ENCODE assay signal across 8 cellular contexts in the genomic region with DNA sequence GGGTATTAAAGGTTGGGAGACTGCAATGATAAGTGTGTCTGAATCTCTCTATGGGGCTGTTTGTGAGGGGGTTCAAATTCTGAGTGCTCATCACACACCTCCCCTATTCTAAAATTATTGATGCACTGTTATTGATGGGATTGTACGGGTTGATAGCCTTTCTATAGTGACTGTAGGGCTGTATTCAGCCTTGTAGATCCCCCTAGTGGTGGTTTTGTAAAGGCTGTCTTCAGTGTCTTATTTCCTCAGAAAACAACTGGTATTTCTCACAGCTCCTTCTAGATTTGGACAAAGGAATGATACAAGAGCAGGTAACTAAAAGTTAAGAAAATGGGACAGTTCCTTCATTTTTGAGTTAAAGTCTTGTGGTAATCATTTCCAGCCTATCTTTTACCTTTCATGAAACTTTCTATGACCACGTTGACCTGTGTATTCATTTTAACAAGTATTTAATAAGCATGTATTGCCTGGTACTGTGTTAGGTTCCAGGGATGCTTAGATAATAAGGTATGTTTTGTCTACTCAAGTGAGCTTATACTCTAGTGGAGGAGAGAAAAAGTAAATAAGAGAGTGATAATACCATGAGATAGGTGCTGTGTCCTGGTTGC. TPM values are rescaled to one million over a fixed set of nuclear protein-coding genes. Genes with fewer than 3 reads are reported as not detected.
DNase-seq lines count a peak whose midpoint lies in the region; ATAC-seq and TF ChIP-seq lines count a peak whose summit lies in the region.

No MANE protein-coding gene starts in this region.

- H3K27me3 ChIP-seq in Caco-2 (replicated peaks; ENCODE audit: control insufficient read depth, insufficient read depth, low read length) (no peaks in the 10 kb centered on the region), suprapubic skin (no peaks in the 10 kb centered on the region)

- H3K36me3 Mint-ChIP-seq in Caco-2 (ENCODE audit: insufficient read depth, unreplicated experiment), result peaks cover 15% of the 10 kb centered on the region

- CTCF ChIA-PET in Caco-2 (lab: Charles Lee), result no interaction called here

- H3K4me3 Mint-ChIP-seq in Caco-2 (ENCODE audit: unreplicated experiment), result no peak overlapping the region

- ATAC-seq in GM18868 (IDR thresholded peaks at IDR 0.05; ENCODE audit: unreplicated experiment) (peak; percentile 91), HG03135 (IDR thresholded peaks at IDR 0.05; ENCODE audit: unreplicated experiment) (peak; percentile 81)

- H3K36me3 ChIP-seq in Caco-2 (ENCODE audit: control insufficient read depth, insufficient read depth, low read length), result no peaks in the 10 kb centered on the region
- peaks cover 36% of the 10 kb centered on the region for H3K36me3 ChIP-seq in suprapubic skin

- H3K27ac ChIP-seq in suprapubic skin, result no peak overlapping the region

- no peak overlapping the region for H3K4me3 ChIP-seq in Caco-2 (ENCODE audit: low read depth, low read length)
- H3K4me3 ChIP-seq in suprapubic skin, result no peak overlapping the region

- intact Hi-C loops in Caco-2 (cut with micrococcal nuclease; ENCODE audit: unreplicated experiment), result loop anchor here (1.0 to 2.0 kb wide), 3 partner anchors 23 to 231 kb away; a partner anchor contains a TSS

- TF ChIP-seq EP300 in suprapubic skin (IDR thresholded peaks at IDR 0.05), result no peak

- DNase-seq in Caco-2 (peak in 1 of 2 experiments; percentile 31), NCI-H460 (ENCODE audit: extremely low read depth, low read depth) (peak; percentile 33), amniotic epithelial cell (ENCODE audit: low read depth) (peak; percentile 52), iPS-NIHi7 (ENCODE audit: extremely low spot score) (peak; percentile 44), suprapubic skin (ENCODE audit: low spot score in 2 of 2) (no peak)
- no peak for DNase-seq in NK-92 treated with Interleukin-12 subunit alpha and Interleukin-12 subunit beta, amount 100 ng/mL, for 24 hours (lab: John Stamatoyannopoulos, UW)

- 41% methylated on average over 2 of the region's 2 CpGs for WGBS in suprapubic skin

- POLR2A ChIA-PET in Caco-2 (lab: Charles Lee), result no interaction called here

- H3K4me1 ChIP-seq in Caco-2, result no peaks in the 10 kb centered on the region
- peaks cover 6% of the 10 kb centered on the region for H3K4me1 ChIP-seq in suprapubic skin

- H3K9me3 ChIP-seq in Caco-2 (no peaks in the 10 kb centered on the region), suprapubic skin (no peaks in the 10 kb centered on the region)

- TF ChIP-seq POLR2A in suprapubic skin (IDR thresholded peaks at IDR 0.05), result no peak

- TF ChIP-seq CTCF in Caco-2 (IDR thresholded peaks at IDR 0.05; ENCODE audit: insufficient read depth in 1 of 2, low read depth in 1 of 2, low read length in 1 of 2, severe bottlenecking in 1 of 2, unreplicated experiment in 1 of 2) (peak; percentile 48 to 50), suprapubic skin (IDR thresholded peaks at IDR 0.05) (peak; percentile 26 to 74)

- H3K27me3 Mint-ChIP-seq in Caco-2 (ENCODE audit: insufficient read depth, unreplicated experiment), result no peaks in the 10 kb centered on the region

- no peaks in the 10 kb centered on the region for H3K9me3 Mint-ChIP-seq in Caco-2 (ENCODE audit: unreplicated experiment)

- no TSS peak for BruUV-seq in Caco-2 (replicated peaks; lab: Mats Ljungman, UMichigan)

- H3K27ac Mint-ChIP-seq in Caco-2 (ENCODE audit: unreplicated experiment), result no peak overlapping the region

- H3K4me1 Mint-ChIP-seq in Caco-2 (ENCODE audit: low read depth, unreplicated experiment), result no peaks in the 10 kb centered on the region

RNA-seq across cellular contexts. Expression of a gene that starts 21.2 kb away (rescaled TPM):
- total RNA-seq in Caco-2 (2022), result 48.5 and 48.8 TPM in 2 replicates
- 65.5 and 72.2 TPM in 2 replicates for total RNA-seq in NCI-H460 (2014; rRNA removed; shearing (Covaris generic))
- polyA plus RNA-seq in NCI-H460 (2014; cell fraction: nucleus; rRNA removed), result 23.0 and 32.8 TPM in 2 replicates
- total RNA-seq in suprapubic skin, result 100 to 1,000 TPM in 2 of 4 donors, 10 to 100 TPM in 2; 58.9 to 112 (median 99.7) TPM

Comparison
In these comparisons a context has a peak if more than half of its experiments do, and no peak if none do; other contexts are left out.
1. DNase-seq: peak in NCI-H460 (single experiment), amniotic epithelial cell (single experiment) and iPS-NIHi7 (single experiment); none in suprapubic skin (0 of 2) and NK-92 treated with Interleukin-12 subunit alpha and Interleukin-12 subunit beta, amount 100 ng/mL, for 24 hours (single experiment).